1 cellular context compared by ENCODE assay signal in genomic region chrX:53681661-53682060, GRCh38.
TF ChIP-seq lines count a peak whose summit lies in the region.

No MANE protein-coding gene starts in this region.

TF ChIP-seq in SK-N-SH, 30 proteins besides CTCF, POLR2A, EP300 and RAD21 (continued from another document):
- no peak for TF ChIP-seq REST (IDR thresholded peaks at IDR 0.05; ENCODE audit: low read depth, low read length)
- TF ChIP-seq FOXJ3 (CRISPR knock-in tag; IDR thresholded peaks at IDR 0.05) = no peak
- no peak for TF ChIP-seq RXRA (IDR thresholded peaks at IDR 0.05; ENCODE audit: borderline replicate concordance, low read depth)
- no peak for TF ChIP-seq MXI1 (IDR thresholded peaks at IDR 0.05; ENCODE audit: low read depth, low read length)
- no peak for TF ChIP-seq USF2 (IDR thresholded peaks at IDR 0.05; ENCODE audit: borderline replicate concordance, low read depth, low read length)
- TF ChIP-seq FOSL2 (IDR thresholded peaks at IDR 0.05; ENCODE audit: borderline replicate concordance, low read depth) = no peak
- TF ChIP-seq TEAD4 (IDR thresholded peaks at IDR 0.05; ENCODE audit: borderline replicate concordance, insufficient read depth) = no peak
- TF ChIP-seq FOXM1 (IDR thresholded peaks at IDR 0.05; ENCODE audit: low read depth) = no peak
- TF ChIP-seq PBX3 (IDR thresholded peaks at IDR 0.05) = no peak
- TF ChIP-seq NRF1 (IDR thresholded peaks at IDR 0.05; ENCODE audit: low read depth, low read length) = no peak
- no peak for TF ChIP-seq CHD2 (IDR thresholded peaks at IDR 0.05; ENCODE audit: low read length, partially characterized antibody)
TF ChIP-seq in SK-N-SH: peak in this region for 0.
